In genomic region chr12:8108808-8109398, GRCh38 we compare ENCODE assay signal across 8 cellular contexts.
A peak's percentile ranks its signal among the peaks of the same experiment; 100 is the strongest.
DNase-seq lines count a peak whose midpoint lies in the region; ATAC-seq and TF ChIP-seq lines count a peak whose summit lies in the region.

No MANE protein-coding gene starts in this region.

- TF ChIP-seq CTCF in OCI-LY1 (IDR thresholded peaks at IDR 0.05; ENCODE audit: low read length) = peak; percentile 98
- peak; percentile 100 for TF ChIP-seq CTCF in epithelial cell of esophagus (IDR thresholded peaks at IDR 0.05; ENCODE audit: insufficient read depth, low read depth, low read length, missing control alignments)

- ATAC-seq in HG03571 (IDR thresholded peaks at IDR 0.05; ENCODE audit: unreplicated experiment) (peak; percentile 57), GM21786 (IDR thresholded peaks at IDR 0.05; ENCODE audit: unreplicated experiment) (no peak)

- peak; percentile 61 for DNase-seq in DMS114 treated with DMSO at 0.1 percent for 48 hours (lab: John Stamatoyannopoulos, UW; ENCODE audit: unreplicated experiment)
- peak; percentile 81 for DNase-seq in activated CD8-positive, alpha-beta memory T cell treated with anti-CD3 and anti-CD28 coated beads, Interleukin-2, amount 50 U/mL, for 4 hours
- peak; percentile 81 for DNase-seq in epithelial cell of esophagus (ENCODE audit: low read depth)
- DNase-seq in stimulated activated CD8-positive, alpha-beta memory T cell treated with anti-CD3 and anti-CD28 coated beads, Interleukin-4, amount 100 ng/mL, for 24 hours (ENCODE audit: low read depth) = peak; percentile 63

- no peaks in the 10 kb centered on the region for H3F3A ChIP-seq in OCI-LY1 (ENCODE audit: insufficient read depth, low read length)

- H3K4me3 ChIP-seq in OCI-LY1 (ENCODE audit: low read depth, low read length, poor library complexity, severe bottlenecking) = no peak overlapping the region
- no peak overlapping the region for H3K4me3 ChIP-seq in epithelial cell of esophagus (ENCODE audit: low read length)
- no peak overlapping the region for H3K4me3 ChIP-seq in mucosa of stomach (ENCODE audit: low read length)

- H3K4me1 ChIP-seq in OCI-LY1 (ENCODE audit: insufficient read depth, low read length, severe bottlenecking) = no peaks in the 10 kb centered on the region
- H3K4me1 ChIP-seq in mucosa of stomach (ENCODE audit: control insufficient read depth, insufficient read depth, low read length) = no peaks in the 10 kb centered on the region

- H3K36me3 ChIP-seq in OCI-LY1 (ENCODE audit: insufficient read depth, low read length) = no peaks in the 10 kb centered on the region
- H3K36me3 ChIP-seq in mucosa of stomach (ENCODE audit: control insufficient read depth, insufficient read depth, low read length) = no peaks in the 10 kb centered on the region

- H4K20me1 ChIP-seq in OCI-LY1 (ENCODE audit: insufficient read depth, low read length) = no peaks in the 10 kb centered on the region

- H3K4me2 ChIP-seq in OCI-LY1 (ENCODE audit: low read length) = no peak overlapping the region

- no peak overlapping the region for H3K9ac ChIP-seq in OCI-LY1 (ENCODE audit: low read length)
- peak overlapping the region; percentile 38 for H3K9ac ChIP-seq in mucosa of stomach (ENCODE audit: low read length)

- no peaks in the 10 kb centered on the region for H3K9me2 ChIP-seq in OCI-LY1 (ENCODE audit: low read depth, low read length)

- H3K27me3 ChIP-seq in OCI-LY1 (ENCODE audit: insufficient read depth, low read length) (no peaks in the 10 kb centered on the region), mucosa of stomach (ENCODE audit: control insufficient read depth, insufficient read depth, low read length) (no peaks in the 10 kb centered on the region)

- no peaks in the 10 kb centered on the region for H3K79me2 ChIP-seq in OCI-LY1 (ENCODE audit: insufficient read depth, low read length)

- H3K9me3 ChIP-seq in OCI-LY1 (ENCODE audit: low read length) (no peaks in the 10 kb centered on the region), mucosa of stomach (ENCODE audit: control insufficient read depth, low read length) (no peaks in the 10 kb centered on the region)

- no peak overlapping the region for H3K27ac ChIP-seq in OCI-LY1 (ENCODE audit: low read depth, low read length, poor library complexity, severe bottlenecking)

- H2AFZ ChIP-seq in OCI-LY1 (ENCODE audit: low read length) = no peak overlapping the region
